ENCODE assay signal across 9 cellular contexts in genomic region chr11:22703040-22703439, GRCh38. TPM values are rescaled to one million over a fixed set of nuclear protein-coding genes. Genes with fewer than 3 reads are reported as not detected.
DNase-seq lines count a peak whose midpoint lies in the region; ATAC-seq, FAIRE-seq and TF ChIP-seq lines count a peak whose summit lies in the region.
"Had no signal": no experiment of that assay in that cellular context is flagged by ENCODE, and none has a peak within 500 bp of the region (broad histone marks: within the 10 kb centered on the region; RNA-seq: fewer than 3 reads in every experiment).

No MANE protein-coding gene starts in this region.

- H3K36me3 ChIP-seq in BE2C, result no peaks in the 10 kb centered on the region
- H3K36me3 ChIP-seq in GM23248 (ENCODE audit: low read depth), result no peaks in the 10 kb centered on the region
- no peaks in the 10 kb centered on the region for H3K36me3 ChIP-seq in endothelial cell of umbilical vein (ENCODE audit: control insufficient read depth in 2 of 2, extremely low read depth in 1 of 2, insufficient read depth in 2 of 2, low read length in 2 of 2)
- H3K36me3 ChIP-seq in pancreas, result no peaks in the 10 kb centered on the region

- H3K9me2 ChIP-seq in GM23248 (ENCODE audit: insufficient read depth), result no peaks in the 10 kb centered on the region

- POLR2A ChIA-PET in endothelial cell of umbilical vein (lab: Charles Lee), result interaction anchor here (0.5 kb wide), 1 partner anchor 127 kb away, joined by 5 read pairs; the partner anchor contains the start of gene SVIP

- ATAC-seq in pancreas (peak; percentile 95 to 97 (median 96)), GM18505 (IDR thresholded peaks at IDR 0.05; ENCODE audit: unreplicated experiment) (no peak), GM21576 (IDR thresholded peaks at IDR 0.05; ENCODE audit: unreplicated experiment) (no peak)

- WGBS in GM23248 (ENCODE audit: low coverage in 1 of 2, low lambda C conversion rate in 2 of 2, missing lambda C conversion rate in 2 of 2), 2 experiments, result 43 to 48% methylated on average over 3 of the region's 3 CpGs
- WGBS in pancreas, 2 donors, result 15 to 21% methylated on average over 3 of the region's 3 CpGs

- H3K79me2 ChIP-seq in GM23248 (ENCODE audit: insufficient read depth) (no peaks in the 10 kb centered on the region), endothelial cell of umbilical vein (ENCODE audit: control insufficient read depth, insufficient read depth, low read length) (no peaks in the 10 kb centered on the region)

- dilution Hi-C loops in endothelial cell of umbilical vein (cut with MboI; ENCODE audit: extremely low pct_ligation_motif_present, low sequenced_read_pairs), result no loop called here

- H3K27me3 ChIP-seq in BE2C (no peaks in the 10 kb centered on the region), GM23248 (replicated peaks; ENCODE audit: insufficient read depth) (no peaks in the 10 kb centered on the region), endothelial cell of umbilical vein (ENCODE audit: control insufficient read depth in 2 of 2, insufficient read depth in 2 of 2, low read length in 2 of 2) (peaks cover 0 to 10% of the 10 kb centered on the region in 2 experiments), pancreas (no peaks in the 10 kb centered on the region)

- intact Hi-C loops in endothelial cell of umbilical vein (cut with micrococcal nuclease) (loop anchor here (1.0 to 5.0 kb wide), 3 partner anchors 26 to 124 kb away; partner anchors contain the start of genes FANCF and SVIP), pancreas (cut with DNase I) (no loop called here)

- H2AFZ ChIP-seq in GM23248 (no peak overlapping the region), endothelial cell of umbilical vein (ENCODE audit: low read depth, low read length) (peak overlapping the region; percentile 41)

- H3K9me1 ChIP-seq in endothelial cell of umbilical vein (replicated peaks; ENCODE audit: control insufficient read depth, extremely low read depth, insufficient read depth, low read length), result no peaks in the 10 kb centered on the region

- H3K4me1 ChIP-seq in BE2C, result peaks cover 5% of the 10 kb centered on the region
- H3K4me1 ChIP-seq in GM23248 (ENCODE audit: insufficient read depth), result no peaks in the 10 kb centered on the region
- peaks cover 20% of the 10 kb centered on the region for H3K4me1 ChIP-seq in endothelial cell of umbilical vein (ENCODE audit: control insufficient read depth, extremely low read depth, insufficient read depth, low read length)
- H3K4me1 ChIP-seq in pancreas, result peaks cover 14 to 20% (median 19%) of the 10 kb centered on the region in 3 donors

- no peaks in the 10 kb centered on the region for H3F3A ChIP-seq in GM23248 (ENCODE audit: insufficient read depth)

- in situ Hi-C loops in GM23248 (cut with MboI), result no loop called here

- CTCF ChIA-PET in endothelial cell of umbilical vein (lab: Charles Lee), result interaction anchor here (1.0 to 1.5 kb wide), 3 partner anchors 12 to 105 kb away, joined by 3 to 4 read pairs (median 4); no protein-coding TSS in a partner anchor

- no peaks in the 10 kb centered on the region for H3K9me3 ChIP-seq in BE2C
- no peaks in the 10 kb centered on the region for H3K9me3 ChIP-seq in GM23248 (ENCODE audit: low read depth)
- H3K9me3 ChIP-seq in endothelial cell of umbilical vein (replicated peaks; ENCODE audit: control insufficient read depth, insufficient read depth, low read length), result no peaks in the 10 kb centered on the region
- H3K9me3 ChIP-seq in pancreas, result no peaks in the 10 kb centered on the region

- DNase-seq in BE2C (peak; percentile 4), GM23248 (peak; percentile 34), NCI-H748 treated with DMSO at 0.1 percent for 48 hours (lab: John Stamatoyannopoulos, UW) (peak; percentile 79), endothelial cell of umbilical vein (ENCODE audit: low read depth, low spot score) (peak; percentile 93), pancreas (peak in 2 of 6 donors; percentile 29 to 45), T1000 (lab: John Stamatoyannopoulos, UW) (no peak)

- H3K9ac ChIP-seq in GM23248 (no peak overlapping the region), endothelial cell of umbilical vein (replicated peaks; ENCODE audit: extremely low read depth, insufficient read depth, low read length) (peak overlapping the region; percentile 63)

- no peak overlapping the region for H3K4me2 ChIP-seq in GM23248 (ENCODE audit: unreplicated experiment)
- peak overlapping the region; percentile 67 for H3K4me2 ChIP-seq in endothelial cell of umbilical vein (ENCODE audit: insufficient read depth, low read length)

- H4K20me1 ChIP-seq in GM23248 (ENCODE audit: insufficient read depth) (no peaks in the 10 kb centered on the region), endothelial cell of umbilical vein (replicated peaks; ENCODE audit: control insufficient read depth, extremely low read depth, insufficient read depth, low read length) (no peaks in the 10 kb centered on the region)

- H3K4me3 ChIP-seq in BE2C (ENCODE audit: low read depth, low read length) (no peak overlapping the region), GM23248 (no peak overlapping the region), endothelial cell of umbilical vein (replicated peaks in 1 of 3; ENCODE audit: insufficient read depth in 1 of 3, low read depth in 1 of 3, low read length in 3 of 3) (peak overlapping the region in 1 of 3 experiments; percentile 22), pancreas (peak overlapping the region in 1 of 4 donors; percentile 6)

- H3K27ac ChIP-seq in GM23248, result no peak overlapping the region
- peak overlapping the region; percentile 68 for H3K27ac ChIP-seq in endothelial cell of umbilical vein (ENCODE audit: insufficient read depth, low read depth, low read length)
- peak overlapping the region in 2 of 4 donors; percentile 49 to 83 for H3K27ac ChIP-seq in pancreas

- no TSS peak for BruUV-seq in endothelial cell of umbilical vein (replicated peaks; lab: Mats Ljungman, UMichigan)

- peak; percentile 98 for FAIRE-seq in endothelial cell of umbilical vein (lab: Jason Lieb, UNC)
- FAIRE-seq in pancreas (lab: Jason Lieb, UNC), result peak; percentile 17
- FAIRE-seq: endometrium had no signal

- TF ChIP-seq CTCF in BE2C (IDR thresholded peaks at IDR 0.05; ENCODE audit: low read depth, low read length) (no peak), endothelial cell of umbilical vein (IDR thresholded peaks at IDR 0.05; ENCODE audit: extremely low read depth in 1 of 2, insufficient read depth in 1 of 2, low read depth in 1 of 2, low read length in 2 of 2) (no peak), pancreas (IDR thresholded peaks at IDR 0.05) (no peak)

- TF ChIP-seq POLR2A in endothelial cell of umbilical vein (IDR thresholded peaks at IDR 0.05; ENCODE audit: low read depth, low read length) (no peak), GM18505 (IDR thresholded peaks at IDR 0.05; ENCODE audit: borderline replicate concordance, extremely low read depth, insufficient read depth, insufficient read length) (no peak)

TF ChIP-seq in endothelial cell of umbilical vein, 7 proteins besides CTCF, POLR2A, EP300 and RAD21:
- peak; percentile 50 for TF ChIP-seq FOS (IDR thresholded peaks at IDR 0.05; ENCODE audit: borderline replicate concordance, insufficient read depth, low read length)
- peak; percentile 98 for TF ChIP-seq JUN (IDR thresholded peaks at IDR 0.05; ENCODE audit: borderline replicate concordance, insufficient read depth, insufficient read length, low read depth)
- TF ChIP-seq MYC (IDR thresholded peaks at IDR 0.05; ENCODE audit: low read depth, low read length), result no peak
- TF ChIP-seq EZH2 (IDR thresholded peaks at IDR 0.05; ENCODE audit: borderline replicate concordance, low read depth, low read length, severe bottlenecking), result no peak
- no peak for TF ChIP-seq POLR2AphosphoS5 (IDR thresholded peaks at IDR 0.05; ENCODE audit: insufficient read depth, low read depth, low read length)
- TF ChIP-seq GATA2 (IDR thresholded peaks at IDR 0.05; ENCODE audit: insufficient read depth, insufficient read length, low read depth, low read length), result no peak

RNA-seq across cellular contexts. Expression of gene GAS2, which starts 36.6 kb away (rescaled TPM):
- 1.3 TPM for polyA plus RNA-seq in BE2C (2012; ENCODE audit: insufficient read depth, insufficient read length, low read depth)
- total RNA-seq in GM23248 (2014; rRNA removed; shearing (Covaris generic)), result 0.51 and 1.2 TPM in 2 replicates
- 0.27 and 0.63 TPM in 2 replicates for polyA plus RNA-seq in GM23248 (2016; fragmentation: Nextera tagmentation; extraction: Ambion mirVana)
- 0.37 and 0.88 TPM in 2 replicates for total RNA-seq in endothelial cell of umbilical vein
- polyA plus RNA-seq in endothelial cell of umbilical vein, result 0.54 and 0.94 TPM in 2 replicates
- 0.61 and 0.80 TPM in 2 replicates for polyA plus RNA-seq in endothelial cell of umbilical vein (2011; cell fraction: cytosol; rRNA removed)
- 0.51 and 0.66 TPM in 2 replicates for polyA plus RNA-seq in endothelial cell of umbilical vein (2011; cell fraction: nucleus; rRNA removed)
- polyA plus RNA-seq in endothelial cell of umbilical vein (2012), result 0.65 and 1.5 TPM in 2 replicates
- 0.91 and 1.8 TPM in 2 replicates for polyA minus RNA-seq in endothelial cell of umbilical vein
- polyA minus RNA-seq in endothelial cell of umbilical vein (2011; cell fraction: cytosol; rRNA and poly(A)+ RNA removed), result not detected
- 0.77 and 1.1 TPM in 2 replicates for polyA minus RNA-seq in endothelial cell of umbilical vein (2011; cell fraction: nucleus; rRNA and poly(A)+ RNA removed)
- 10 to 100 TPM in 5 of 6 donors, 1 to 10 TPM in 1; 7.7 to 13.4 (median 11.7) TPM for total RNA-seq in pancreas
- 1 to 10 TPM; 4.1 to 6.3 TPM for polyA plus RNA-seq in pancreas

Comparison
In these comparisons a context has a peak if more than half of its experiments do, and no peak if none do; other contexts are left out.
1. ATAC-seq: peak in pancreas (4 of 4); none in GM18505 (single experiment) and GM21576 (single experiment).